ENCODE assay signal across 8 cellular contexts in genomic region chr16:47460755-47461597, GRCh38. TPM values are rescaled to one million over a fixed set of nuclear protein-coding genes. Genes with fewer than 3 reads are reported as not detected.
DNase-seq lines count a peak whose midpoint lies in the region; ATAC-seq and TF ChIP-seq lines count a peak whose summit lies in the region.

ITFG1 (minus strand) TSS chr16:47461063; CDS start chr16:47461045, 18 bp downstream.
PHKB (plus strand) TSS chr16:47461331; CDS start chr16:47461351, 20 bp downstream.

- H3K4me3 Mint-ChIP-seq in activated T-cell treated with anti-CD3 and anti-CD28 coated beads, Interleukin-2, amount 50 U/mL, for 4 hours: peak within 1 kb of the TSS; percentile 98

- no peaks in the 10 kb centered on the region for H3K27me3 Mint-ChIP-seq in activated T-cell treated with anti-CD3 and anti-CD28 coated beads, Interleukin-2, amount 50 U/mL, for 4 hours (ENCODE audit: low read depth)

- POLR2A ChIA-PET in PC-9 (lab: Charles Lee; ENCODE audit: unreplicated experiment): interaction anchor here (0.6 to 1.0 kb wide), 4 partner anchors 60 to 666 kb away, joined by 3 to 6 read pairs (median 4); no protein-coding TSS in a partner anchor

- H3K9ac ChIP-seq in mucosa of stomach (ENCODE audit: low read length): peak within 1 kb of the TSS; percentile 92

- H3K9me3 ChIP-seq in PC-9 (ENCODE audit: insufficient read depth, low read depth): no peaks in the 10 kb centered on the region
- H3K9me3 ChIP-seq in esophagus (ENCODE audit: control insufficient read depth in 2 of 2, insufficient read depth in 1 of 2, low read depth in 1 of 2, low read length in 1 of 2): no peaks in the 10 kb centered on the region
- H3K9me3 ChIP-seq in mucosa of stomach (ENCODE audit: control insufficient read depth, low read length): no peaks in the 10 kb centered on the region

- intact Hi-C loops in PC-9 (cut with micrococcal nuclease; ENCODE audit: unreplicated experiment): loop anchor here (5.0 to 10.0 kb wide), 5 partner anchors 111 to 696 kb away; partner anchors contain the start of genes ABCC12 and NETO2

- no peaks in the 10 kb centered on the region for H4K20me1 ChIP-seq in PC-9 (ENCODE audit: insufficient read depth)

- peaks cover 22% of the 10 kb centered on the region for H3K36me3 ChIP-seq in PC-9 (ENCODE audit: low read depth)
- H3K36me3 ChIP-seq in esophagus (ENCODE audit: control insufficient read depth in 2 of 2, insufficient read depth in 2 of 2, low read length in 1 of 2): peaks cover 0 to 4% of the 10 kb centered on the region in 2 donors
- no peaks in the 10 kb centered on the region for H3K36me3 ChIP-seq in mucosa of stomach (ENCODE audit: control insufficient read depth, insufficient read depth, low read length)

- peak within 1 kb of the TSS; percentile 87 for H3K4me2 ChIP-seq in PC-9

- peaks cover 61% of the 10 kb centered on the region for H3K4me1 Mint-ChIP-seq in activated T-cell treated with anti-CD3 and anti-CD28 coated beads, Interleukin-2, amount 50 U/mL, for 4 hours (ENCODE audit: low read depth)

- DNase-seq in DMS153 treated with DMSO at 0.1 percent for 48 hours (lab: John Stamatoyannopoulos, UW; ENCODE audit: unreplicated experiment): peak; percentile 31
- peak; percentile 53 for DNase-seq in HuH-7 (ENCODE audit: low spot score)
- peak; percentile 80 to 91 for DNase-seq in PC-9
- DNase-seq in activated T-cell treated with anti-CD3 and anti-CD28 coated beads, Interleukin-2, amount 50 U/mL, for 4 hours: peak; percentile 92
- DNase-seq in stimulated activated CD8-positive, alpha-beta memory T cell treated with anti-CD3 and anti-CD28 coated beads, Interleukin-4, amount 100 ng/mL, for 48 hours: peak; percentile 95

- H3F3A ChIP-seq in PC-9 (ENCODE audit: insufficient read depth, low read depth): peaks cover 16% of the 10 kb centered on the region

- no TSS peak for BruUV-seq in PC-9 (replicated peaks; lab: Mats Ljungman, UMichigan)

- no peaks in the 10 kb centered on the region for H3K9me2 ChIP-seq in PC-9 (ENCODE audit: insufficient read depth)

- H3K27me3 ChIP-seq in PC-9 (ENCODE audit: insufficient read depth, low read depth) (no peaks in the 10 kb centered on the region), esophagus (ENCODE audit: control insufficient read depth in 1 of 2, insufficient read depth in 2 of 2, low read length in 2 of 2) (no peaks in the 10 kb centered on the region), mucosa of stomach (ENCODE audit: control insufficient read depth, insufficient read depth, low read length) (no peaks in the 10 kb centered on the region)

- 0% methylated on average over 81 to 82 of the region's 82 CpGs for WGBS in esophagus, 2 donors

- H3K9me3 Mint-ChIP-seq in activated T-cell treated with anti-CD3 and anti-CD28 coated beads, Interleukin-2, amount 50 U/mL, for 4 hours: no peaks in the 10 kb centered on the region

- H3K4me1 ChIP-seq in PC-9 (replicated peaks; ENCODE audit: insufficient read depth) (peaks cover 27% of the 10 kb centered on the region), esophagus (ENCODE audit: control insufficient read depth in 2 of 2, insufficient read depth in 2 of 2, low read length in 1 of 2) (peaks cover 2 to 3% of the 10 kb centered on the region in 2 donors), mucosa of stomach (ENCODE audit: control insufficient read depth, insufficient read depth, low read length) (peaks cover 21% of the 10 kb centered on the region)

- H3K36me3 Mint-ChIP-seq in activated T-cell treated with anti-CD3 and anti-CD28 coated beads, Interleukin-2, amount 50 U/mL, for 4 hours (ENCODE audit: insufficient read depth): peaks cover 11% of the 10 kb centered on the region

- peaks cover 57% of the 10 kb centered on the region for H3K79me2 ChIP-seq in PC-9 (ENCODE audit: low read depth)

- H3K27ac ChIP-seq in PC-9 (peak within 1 kb of the TSS; percentile 94), esophagus (ENCODE audit: low read depth in 2 of 2, low read length in 1 of 2) (peak within 1 kb of the TSS; percentile 96 to 97)

- H3K4me3 ChIP-seq in PC-9 (peak within 1 kb of the TSS; percentile 75), esophagus (ENCODE audit: low read depth in 1 of 2, low read length in 2 of 2) (peak within 1 kb of the TSS; percentile 88 to 91), mucosa of stomach (ENCODE audit: low read length) (peak within 1 kb of the TSS; percentile 93)

- no peak for TF ChIP-seq CTCF in PC-9 (conservative IDR thresholded peaks at IDR 0.05)

- peak within 1 kb of the TSS; percentile 91 for H2AFZ ChIP-seq in PC-9

- CTCF ChIA-PET in PC-9 (lab: Charles Lee): interaction anchor here (1.3 kb wide), 1 partner anchor 423 kb away, joined by 3 read pairs; no protein-coding TSS in a partner anchor

- ATAC-seq in GM21526 (IDR thresholded peaks at IDR 0.05; ENCODE audit: low FRiP score, unreplicated experiment): peak; percentile 68
- ATAC-seq in activated T-cell treated with anti-CD3 and anti-CD28 coated beads, Interleukin-2, amount 50 U/mL, for 4 hours: peak; percentile 91 to 92

RNA-seq across cellular contexts. Expression of gene ITFG1, which starts in this region (rescaled TPM):
- total RNA-seq in PC-9 (2021): 27.7 and 33.0 TPM in 2 replicates
- total RNA-seq in activated T-cell treated with anti-CD3 and anti-CD28 coated beads, Interleukin-2, amount 50 U/mL, for 4 hours: 10 to 100 TPM; 20.1 to 24.1 (median 20.9) TPM
- 10 to 100 TPM in 1 of 2 donors, 1 to 10 TPM in 1; 9.0 to 16.8 TPM for polyA plus RNA-seq in esophagus

RNA-seq across cellular contexts. Expression of gene PHKB, which starts in this region (rescaled TPM):
- 65.5 and 81.3 TPM in 2 replicates for total RNA-seq in PC-9 (2021)
- total RNA-seq in activated T-cell treated with anti-CD3 and anti-CD28 coated beads, Interleukin-2, amount 50 U/mL, for 4 hours: 10 to 100 TPM; 12.7 to 17.2 (median 13.0) TPM
- polyA plus RNA-seq in esophagus: 10 to 100 TPM; 19.5 to 21.2 TPM

Comparison
In these comparisons a context has a peak if more than half of its experiments do, and no peak if none do; other contexts are left out.
1. Peak in every context shown above with its lines: DNase-seq, ATAC-seq, H3K4me3 ChIP-seq and H3K27ac ChIP-seq.
2. DNase-seq: peak in every context shown above with its lines; median percentile 95 in stimulated activated CD8-positive, alpha-beta memory T cell treated with anti-CD3 and anti-CD28 coated beads, Interleukin-4, amount 100 ng/mL, for 48 hours; 92 in activated T-cell treated with anti-CD3 and anti-CD28 coated beads, Interleukin-2, amount 50 U/mL, for 4 hours; 86 in PC-9; 53 in HuH-7; 31 in DMS153 treated with DMSO at 0.1 percent for 48 hours.